In the genomic region with DNA sequence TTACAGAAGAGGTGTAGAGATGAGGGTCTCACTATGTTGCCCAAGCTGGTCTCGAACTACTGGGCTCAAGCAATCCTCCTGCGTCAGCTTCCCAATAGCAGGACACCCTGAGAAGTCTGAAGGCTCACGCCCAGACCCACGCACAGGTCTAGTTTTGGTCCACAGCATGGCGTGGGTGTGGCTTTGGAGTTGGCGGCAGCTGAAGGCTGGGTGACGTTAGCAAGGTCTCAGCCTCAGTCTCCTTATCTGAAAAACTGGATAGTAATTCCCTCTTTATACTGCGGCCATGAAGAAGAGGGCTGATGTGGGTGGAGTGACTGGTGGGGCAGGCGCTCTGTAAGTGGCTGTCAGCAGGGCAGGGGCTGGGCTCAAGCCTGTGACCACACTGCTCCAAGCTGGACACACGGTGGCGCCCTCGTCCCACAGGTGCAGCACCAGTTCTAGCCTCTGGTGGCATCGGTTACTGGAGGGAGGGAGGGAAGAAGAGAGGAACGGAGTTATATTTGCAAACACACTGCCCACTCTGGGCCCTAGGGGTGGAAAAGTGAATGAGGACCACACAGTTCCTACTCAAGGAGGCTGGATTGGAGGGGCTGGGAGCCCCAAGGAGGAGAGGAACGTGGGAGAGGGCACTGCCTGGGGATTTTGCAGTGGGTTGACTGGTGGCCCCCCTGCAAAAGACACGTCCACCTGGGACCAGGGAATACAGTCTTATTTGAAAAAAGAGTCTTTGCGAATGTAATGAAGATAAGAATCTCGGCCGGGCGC, we compare ENCODE assay signal across 1 cellular context.
TF ChIP-seq lines count a peak whose summit lies in the region.

No MANE protein-coding gene starts in this region.

TF ChIP-seq in liver, 16 proteins besides CTCF, POLR2A, EP300 and RAD21 (continued from another document):
- TF ChIP-seq, protein P1, sequence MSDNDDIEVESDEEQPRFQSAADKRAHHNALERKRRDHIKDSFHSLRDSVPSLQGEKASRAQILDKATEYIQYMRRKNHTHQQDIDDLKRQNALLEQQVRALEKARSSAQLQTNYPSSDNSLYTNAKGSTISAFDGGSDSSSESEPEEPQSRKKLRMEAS (IDR thresholded peaks at IDR 0.05) = no peak
- no peak for TF ChIP-seq JUND (IDR thresholded peaks at IDR 0.05)
